1 cellular context compared by ENCODE assay signal in genomic region chr3:149018247-149018646, GRCh38.
TF ChIP-seq lines count a peak whose summit lies in the region.

No MANE protein-coding gene starts in this region.

TF ChIP-seq in GM23338, 12 proteins besides CTCF, POLR2A, EP300 and RAD21 (continued from another document):
- TF ChIP-seq STAT1 (IDR thresholded peaks at IDR 0.05; ENCODE audit: unreplicated experiment), result no peak
- TF ChIP-seq JUNB (IDR thresholded peaks at IDR 0.05; ENCODE audit: unreplicated experiment), result no peak
- TF ChIP-seq EZH2phosphoT487 (IDR thresholded peaks at IDR 0.05; ENCODE audit: unreplicated experiment), result no peak
- TF ChIP-seq ZNF331 (CRISPR knock-in tag; IDR thresholded peaks at IDR 0.05; ENCODE audit: low read depth), result no peak
- TF ChIP-seq EZH2 (IDR thresholded peaks at IDR 0.05; ENCODE audit: low read depth, unreplicated experiment), result no peak
